10 cellular contexts compared by ENCODE assay signal in the genomic region with DNA sequence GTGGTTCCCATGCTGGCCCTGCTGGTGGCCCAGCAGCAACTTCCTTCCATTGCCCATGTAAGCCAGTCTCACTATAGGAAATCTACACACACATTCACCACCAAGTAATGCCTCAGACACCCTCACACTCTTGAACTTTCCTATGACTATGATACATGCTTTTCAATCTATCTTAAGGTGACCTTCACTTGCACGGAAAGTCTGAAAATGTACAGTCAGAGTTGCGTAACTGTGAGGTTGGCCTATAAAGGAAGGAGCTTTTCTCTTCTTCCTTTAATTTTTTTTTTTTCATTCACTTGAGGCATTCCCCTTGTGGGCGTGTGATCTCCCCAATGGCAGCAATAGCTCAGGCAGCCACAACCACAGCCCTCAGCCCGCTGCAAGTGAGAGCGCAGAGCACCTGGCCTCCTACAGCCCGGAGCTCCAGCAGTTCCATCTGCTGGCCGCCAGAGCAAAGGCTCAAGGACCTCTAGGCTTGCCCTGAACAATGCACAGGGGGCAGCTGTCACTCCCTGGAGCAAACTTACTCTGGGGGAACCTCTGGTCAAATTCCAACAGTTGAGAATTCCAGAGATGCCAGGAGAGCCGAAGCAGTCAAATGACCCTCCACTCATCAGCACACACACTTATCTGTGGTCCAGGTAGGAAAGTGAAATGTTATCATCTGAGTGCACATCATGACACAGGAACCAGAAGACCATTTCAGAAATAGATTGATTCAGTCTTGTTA.
DNase-seq lines count a peak whose midpoint lies in the region; ATAC-seq and TF ChIP-seq lines count a peak whose summit lies in the region.
"Had no signal": no experiment of that assay in that cellular context is flagged by ENCODE, and none has a peak within 500 bp of the region (broad histone marks: within the 10 kb centered on the region; RNA-seq: fewer than 3 reads in every experiment).

No MANE protein-coding gene starts in this region.

- TF ChIP-seq CTCF in GM13976 (IDR thresholded peaks at IDR 0.05; ENCODE audit: borderline replicate concordance, control extremely low read depth, extremely low read depth, insufficient read depth, missing control alignments): peak; percentile 55

- no peaks in the 10 kb centered on the region for H3K27me3 Mint-ChIP-seq in activated T-helper 17 cell treated with anti-CD3 and anti-CD28 coated beads, Interleukin-2, amount 50 U/mL, for 72 hours
- H3K27me3 Mint-ChIP-seq in natural killer cell treated with Interleukin-12 subunit alpha and Interleukin-12 subunit beta and Interleukin-15 and Interleukin-18, amount 100 ng/mL, for 72 hours: no peaks in the 10 kb centered on the region
- H3K27me3 Mint-ChIP-seq: IgD-negative memory B cell had no signal

- ATAC-seq in HG02588 (IDR thresholded peaks at IDR 0.05; ENCODE audit: unreplicated experiment): peak; percentile 97
- peak; percentile 93 for ATAC-seq in activated T-helper 17 cell treated with anti-CD3 and anti-CD28 coated beads, Interleukin-2, amount 50 U/mL, for 72 hours (replicated peaks)
- peak; percentile 96 to 97 for ATAC-seq in natural killer cell treated with Interleukin-12 subunit alpha and Interleukin-12 subunit beta and Interleukin-15 and Interleukin-18, amount 100 ng/mL, for 72 hours
- ATAC-seq: left colon had no signal

- in situ Hi-C loops in GM13976 (cut with MboI; ENCODE audit: low sequenced_read_pairs, unreplicated experiment): loop anchor here (5.0 kb wide), 1 partner anchor 69 kb away; no protein-coding TSS in a partner anchor

- H3K27ac ChIP-seq in substantia nigra (ENCODE audit: low read depth, low read length, poor library complexity, severe bottlenecking): no peak overlapping the region

- H3K4me3 Mint-ChIP-seq in activated T-helper 17 cell treated with anti-CD3 and anti-CD28 coated beads, Interleukin-2, amount 50 U/mL, for 72 hours: peak overlapping the region; percentile 28
- peak overlapping the region; percentile 67 for H3K4me3 Mint-ChIP-seq in natural killer cell treated with Interleukin-12 subunit alpha and Interleukin-12 subunit beta and Interleukin-15 and Interleukin-18, amount 100 ng/mL, for 72 hours

- DNase-seq in GM13976 (ENCODE audit: low spot score) (peak; percentile 85), NOMO-1 treated with dmso at 0.1 percent for 144 hours (lab: John Stamatoyannopoulos, UW; ENCODE audit: unreplicated experiment) (peak; percentile 92), substantia nigra (lab: John Stamatoyannopoulos, UW) (no peak), GOT3 (lab: John Stamatoyannopoulos, UW) (no peak), NCI-H2107 (lab: John Stamatoyannopoulos, UW) (no peak)
- DNase-seq in natural killer cell treated with Interleukin-12 subunit alpha and Interleukin-12 subunit beta and Interleukin-15 and Interleukin-18, amount 100 ng/mL, for 72 hours (ENCODE audit: low spot score): peak; percentile 92

- peaks cover 15% of the 10 kb centered on the region for H3K4me1 Mint-ChIP-seq in activated T-helper 17 cell treated with anti-CD3 and anti-CD28 coated beads, Interleukin-2, amount 50 U/mL, for 72 hours
- H3K4me1 Mint-ChIP-seq in natural killer cell treated with Interleukin-12 subunit alpha and Interleukin-12 subunit beta and Interleukin-15 and Interleukin-18, amount 100 ng/mL, for 72 hours (ENCODE audit: low read depth in 2 of 2): peaks cover 63 to 64% of the 10 kb centered on the region in 2 donors

- no peaks in the 10 kb centered on the region for H3K36me3 Mint-ChIP-seq in activated T-helper 17 cell treated with anti-CD3 and anti-CD28 coated beads, Interleukin-2, amount 50 U/mL, for 72 hours (ENCODE audit: low read depth)
- H3K36me3 Mint-ChIP-seq in natural killer cell treated with Interleukin-12 subunit alpha and Interleukin-12 subunit beta and Interleukin-15 and Interleukin-18, amount 100 ng/mL, for 72 hours: peaks cover 13% of the 10 kb centered on the region
- H3K36me3 Mint-ChIP-seq: IgD-negative memory B cell had no signal

- H3K27ac Mint-ChIP-seq in activated T-helper 17 cell treated with anti-CD3 and anti-CD28 coated beads, Interleukin-2, amount 50 U/mL, for 72 hours: peak overlapping the region; percentile 39
- H3K27ac Mint-ChIP-seq in natural killer cell treated with Interleukin-12 subunit alpha and Interleukin-12 subunit beta and Interleukin-15 and Interleukin-18, amount 100 ng/mL, for 72 hours: peak overlapping the region; percentile 66 to 84

- peaks cover 5% of the 10 kb centered on the region for H3K9me3 Mint-ChIP-seq in activated T-helper 17 cell treated with anti-CD3 and anti-CD28 coated beads, Interleukin-2, amount 50 U/mL, for 72 hours
- peaks cover 8% of the 10 kb centered on the region for H3K9me3 Mint-ChIP-seq in natural killer cell treated with Interleukin-12 subunit alpha and Interleukin-12 subunit beta and Interleukin-15 and Interleukin-18, amount 100 ng/mL, for 72 hours

Comparison
In these comparisons a context has a peak if more than half of its experiments do, and no peak if none do; other contexts are left out.
1. DNase-seq: peak in GM13976 (single experiment), NOMO-1 treated with dmso at 0.1 percent for 144 hours (single experiment) and natural killer cell treated with Interleukin-12 subunit alpha and Interleukin-12 subunit beta and Interleukin-15 and Interleukin-18, amount 100 ng/mL, for 72 hours (single experiment); none in substantia nigra (0 of 49), GOT3 (single experiment) and NCI-H2107 (single experiment).
2. Peak in every context shown above with its lines, with median percentiles within 50 percentile points of each other: ATAC-seq.